ENCODE assay signal across 9 cellular contexts in the genomic region with DNA sequence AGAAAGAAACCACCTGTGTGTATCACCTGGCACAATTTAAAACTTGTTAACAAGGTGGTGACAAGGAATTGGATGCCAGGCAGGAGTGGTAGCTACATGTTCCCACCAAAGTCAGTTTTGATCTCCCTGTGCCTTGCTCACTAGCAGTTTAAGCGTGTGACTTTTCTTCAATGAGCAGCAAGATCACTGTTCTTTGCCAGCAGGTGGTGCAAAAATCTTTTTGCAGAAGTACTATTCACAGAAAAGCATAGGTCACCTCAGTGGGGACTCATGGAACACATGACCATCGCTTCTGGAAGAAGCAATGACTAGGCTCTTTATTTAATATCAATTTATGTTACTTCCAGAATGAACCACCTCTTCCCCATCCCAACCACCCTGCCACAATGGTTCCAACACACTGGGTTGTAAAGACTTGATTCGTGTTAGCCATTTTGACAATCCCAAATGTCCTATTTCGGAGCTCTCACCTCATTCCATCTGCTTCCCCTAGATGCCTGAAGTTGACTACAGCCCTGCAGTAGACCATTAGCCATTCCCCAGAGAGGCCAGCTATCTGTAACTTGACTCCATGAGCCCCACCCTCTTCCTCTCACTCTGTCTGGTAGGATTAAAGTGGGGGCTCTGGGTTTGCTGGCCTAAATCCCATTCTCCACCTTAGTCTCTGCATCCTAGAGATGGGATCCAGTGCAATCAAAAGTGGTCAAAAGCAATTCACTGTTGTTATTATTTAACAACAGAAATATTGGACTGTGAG. TPM values are rescaled to one million over a fixed set of nuclear protein-coding genes. Genes with fewer than 3 reads are reported as not detected.
DNase-seq lines count a peak whose midpoint lies in the region; ATAC-seq and TF ChIP-seq lines count a peak whose summit lies in the region.
"Had no signal": no experiment of that assay in that cellular context is flagged by ENCODE, and none has a peak within 500 bp of the region (broad histone marks: within the 10 kb centered on the region; RNA-seq: fewer than 3 reads in every experiment).

No MANE protein-coding gene starts in this region.

- TF ChIP-seq CTCF in LNCaP clone FGC (IDR thresholded peaks at IDR 0.05; ENCODE audit: control insufficient read depth, extremely low read depth, insufficient read depth): peak; percentile 46

- peak; percentile 63 for DNase-seq in ELF-1 (ENCODE audit: low read depth, low spot score)
- peak; percentile 22 for DNase-seq in LNCaP clone FGC (ENCODE audit: low read depth)
- peak; percentile 6 to 55 for DNase-seq in T47D (ENCODE audit: low read depth in 1 of 2, low spot score in 1 of 2)
- DNase-seq in myocyte (ENCODE audit: low read depth): peak; percentile 73
- no peak for DNase-seq in mesenteric fat pad (ENCODE audit: low spot score)

- H3K4me3 ChIP-seq in LNCaP clone FGC (ENCODE audit: low read depth, low read length): no peak overlapping the region
- H3K4me3 ChIP-seq: K562 had no signal

- ATAC-seq in HG03520 (IDR thresholded peaks at IDR 0.05; ENCODE audit: unreplicated experiment): no peak
- ATAC-seq in GM18520 (IDR thresholded peaks at IDR 0.05; ENCODE audit: unreplicated experiment): no peak
- no peak for ATAC-seq in GM21526 (IDR thresholded peaks at IDR 0.05; ENCODE audit: low FRiP score, unreplicated experiment)
- ATAC-seq: K562 had no signal

- in situ Hi-C loops in T47D (cut with HindIII; ENCODE audit: low pct_unique_long_range_greater_than_20kb, low sequenced_read_pairs): no loop called here

RNA-seq across cellular contexts. Expression of a gene that starts 59.1 kb away (rescaled TPM):
- total RNA-seq in myocyte (22.7 and 30.5 TPM in 2 replicates), mesenteric fat pad (1.5 TPM)
- polyA plus RNA-seq in myocyte (2012): 5.3 TPM
